Comparison of ENCODE assay signal across 9 cellular contexts in the genomic region with DNA sequence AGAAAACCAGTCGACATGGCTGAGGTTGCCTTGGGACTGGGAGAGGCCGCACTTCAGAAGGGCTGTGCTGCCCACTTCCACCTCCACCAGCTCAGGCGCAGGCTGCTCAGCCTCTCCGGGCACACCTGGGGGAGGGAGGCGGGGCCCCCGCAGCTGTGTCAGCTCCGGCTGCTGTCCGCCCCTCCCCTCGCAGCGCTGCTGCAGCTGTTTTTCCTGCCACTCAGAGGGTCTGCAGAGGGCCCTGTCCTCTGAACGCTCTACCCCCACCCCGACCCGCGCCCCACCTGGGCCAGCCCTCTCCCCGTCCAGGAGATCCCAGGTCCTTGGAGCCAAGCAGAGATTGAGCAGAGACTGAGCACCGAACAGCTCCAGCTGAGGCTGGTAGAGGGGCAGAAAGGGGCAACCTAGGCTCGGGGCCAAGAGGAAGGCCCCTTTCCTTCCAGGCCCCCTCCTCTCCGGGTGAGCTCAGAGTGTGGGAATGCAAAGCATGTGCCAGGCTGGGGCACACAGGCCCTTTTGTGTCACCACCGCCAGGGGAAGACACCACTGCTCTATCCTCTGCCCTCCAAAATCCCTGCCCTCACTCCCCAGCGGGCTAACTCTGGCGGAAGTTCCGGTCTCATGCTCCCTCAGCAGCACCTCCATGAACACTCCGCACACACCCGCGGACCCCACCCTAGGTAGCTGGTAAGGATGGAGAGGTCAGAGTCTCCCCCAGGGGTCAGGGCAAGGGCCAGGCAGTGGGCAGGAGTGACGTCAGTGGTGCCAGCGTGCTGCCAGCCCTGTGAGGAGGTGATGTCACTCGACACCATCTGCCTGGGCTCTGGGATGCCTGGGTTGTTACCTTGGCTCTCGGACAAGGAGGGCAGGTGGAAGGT. TPM values are rescaled to one million over a fixed set of nuclear protein-coding genes. Genes with fewer than 3 reads are reported as not detected.
DNase-seq lines count a peak whose midpoint lies in the region; ATAC-seq and TF ChIP-seq lines count a peak whose summit lies in the region.
"Had no signal": no experiment of that assay in that cellular context is flagged by ENCODE, and none has a peak within 500 bp of the region (broad histone marks: within the 10 kb centered on the region; RNA-seq: fewer than 3 reads in every experiment).

No MANE protein-coding gene starts in this region.

- H3K9me3 ChIP-seq in CD4-positive, CD25-positive, alpha-beta regulatory T cell (ENCODE audit: control insufficient read depth in 2 of 2, low read length in 2 of 2) = no peaks in the 10 kb centered on the region
- H3K9me3 ChIP-seq in liver (ENCODE audit: control insufficient read depth in 4 of 4, low read length in 3 of 4) = no peaks in the 10 kb centered on the region

- H3K4me3 ChIP-seq in CD4-positive, CD25-positive, alpha-beta regulatory T cell (ENCODE audit: low read depth, low read length) = peak overlapping the region; percentile 44
- H3K4me3 ChIP-seq in liver (ENCODE audit: low read depth in 1 of 3, low read length in 3 of 3) = peak overlapping the region; percentile 26 to 40 (median 26)

- H3K36me3 ChIP-seq in CD4-positive, CD25-positive, alpha-beta regulatory T cell (ENCODE audit: control insufficient read depth, insufficient read depth, low read length) = no peaks in the 10 kb centered on the region
- H3K36me3 ChIP-seq in liver (ENCODE audit: control insufficient read depth in 4 of 4, insufficient read depth in 3 of 4, low read depth in 1 of 4, low read length in 3 of 4) = no peaks in the 10 kb centered on the region

- H3K36me3 Mint-ChIP-seq in CD4-positive, CD25-positive, alpha-beta regulatory T cell = no peaks in the 10 kb centered on the region
- H3K36me3 Mint-ChIP-seq in chondrocyte (ENCODE audit: low read depth) = peaks cover 16% of the 10 kb centered on the region
- peaks cover 1 to 4% of the 10 kb centered on the region in 2 donors for H3K36me3 Mint-ChIP-seq in stimulated activated naive B cell treated with anti-CD40 and anti-IgM and Interleukin-4, amounts not matched to agents 10 μg/mL and 1 μg/mL and 100 μg/mL, for 72 hours

- 12% methylated on average over 29 of the region's 29 CpGs for WGBS in liver

- no peaks in the 10 kb centered on the region for H3K9me3 Mint-ChIP-seq in CD4-positive, CD25-positive, alpha-beta regulatory T cell
- no peaks in the 10 kb centered on the region for H3K9me3 Mint-ChIP-seq in chondrocyte (ENCODE audit: low read depth)
- H3K9me3 Mint-ChIP-seq in stimulated activated naive B cell treated with anti-CD40 and anti-IgM and Interleukin-4, amounts not matched to agents 10 μg/mL and 1 μg/mL and 100 μg/mL, for 72 hours = no peaks in the 10 kb centered on the region

- H3K27ac ChIP-seq in CD4-positive, CD25-positive, alpha-beta regulatory T cell (ENCODE audit: insufficient read depth, low read length, poor library complexity, severe bottlenecking) = no peak overlapping the region
- peak overlapping the region; percentile 9 to 40 for H3K27ac ChIP-seq in liver (ENCODE audit: low read depth in 1 of 2, low read length in 2 of 2)

- H3K9ac ChIP-seq in liver (ENCODE audit: low read depth in 1 of 2, low read length in 2 of 2) = no peak overlapping the region

- H3K27ac Mint-ChIP-seq in CD4-positive, CD25-positive, alpha-beta regulatory T cell = peak overlapping the region; percentile 46 to 87 (median 47)
- peak overlapping the region; percentile 83 for H3K27ac Mint-ChIP-seq in chondrocyte (ENCODE audit: unreplicated experiment)
- no peak overlapping the region for H3K27ac Mint-ChIP-seq in stimulated activated naive B cell treated with anti-CD40 and anti-IgM and Interleukin-4, amounts not matched to agents 10 μg/mL and 1 μg/mL and 100 μg/mL, for 72 hours

- no peaks in the 10 kb centered on the region for H3K27me3 ChIP-seq in CD4-positive, CD25-positive, alpha-beta regulatory T cell (ENCODE audit: control insufficient read depth, insufficient read depth, low read length)
- peaks cover 0 to 8% (median 2%) of the 10 kb centered on the region in 4 donors for H3K27me3 ChIP-seq in liver (ENCODE audit: control insufficient read depth in 4 of 4, insufficient read depth in 4 of 4, low read length in 3 of 4)

- peaks cover 0 to 40% (median 8%) of the 10 kb centered on the region in 4 donors for H3K4me1 Mint-ChIP-seq in CD4-positive, CD25-positive, alpha-beta regulatory T cell
- peaks cover 48% of the 10 kb centered on the region for H3K4me1 Mint-ChIP-seq in chondrocyte (ENCODE audit: low read depth)
- peaks cover 18 to 38% of the 10 kb centered on the region in 2 donors for H3K4me1 Mint-ChIP-seq in stimulated activated naive B cell treated with anti-CD40 and anti-IgM and Interleukin-4, amounts not matched to agents 10 μg/mL and 1 μg/mL and 100 μg/mL, for 72 hours

- DNase-seq in CD4-positive, CD25-positive, alpha-beta regulatory T cell = peak; percentile 45 to 81 (median 57)
- DNase-seq in T-helper 2 cell = peak in 3 of 5 experiments; percentile 36 to 56 (median 44)
- DNase-seq in chondrocyte (ENCODE audit: low spot score) = no peak
- DNase-seq in stimulated activated naive B cell treated with anti-CD40 and anti-IgM and Interleukin-4, amounts not matched to agents 10 μg/mL and 1 μg/mL and 100 μg/mL, for 72 hours = no peak
- DNase-seq in kidney glomerular epithelial cell (lab: John Stamatoyannopoulos, UW) = no peak

- peaks cover 46% of the 10 kb centered on the region for H3K4me1 ChIP-seq in CD4-positive, CD25-positive, alpha-beta regulatory T cell (ENCODE audit: control insufficient read depth, insufficient read depth, low read length, poor library complexity, severe bottlenecking)
- H3K4me1 ChIP-seq in liver (ENCODE audit: control insufficient read depth in 4 of 4, insufficient read depth in 4 of 4, low read length in 3 of 4) = peaks cover 8 to 20% (median 13%) of the 10 kb centered on the region in 4 donors

- peak overlapping the region; percentile 75 to 89 (median 82) for H3K4me3 Mint-ChIP-seq in CD4-positive, CD25-positive, alpha-beta regulatory T cell
- H3K4me3 Mint-ChIP-seq in chondrocyte (ENCODE audit: unreplicated experiment) = peak overlapping the region; percentile 80
- H3K4me3 Mint-ChIP-seq in stimulated activated naive B cell treated with anti-CD40 and anti-IgM and Interleukin-4, amounts not matched to agents 10 μg/mL and 1 μg/mL and 100 μg/mL, for 72 hours = peak overlapping the region; percentile 74 to 78

- peak; percentile 66 to 76 for ATAC-seq in CD4-positive, CD25-positive, alpha-beta regulatory T cell (ENCODE audit: low read depth in 2 of 2)
- ATAC-seq in HG02678 (IDR thresholded peaks at IDR 0.05; ENCODE audit: unreplicated experiment) (peak; percentile 48), GM18498 (IDR thresholded peaks at IDR 0.05; ENCODE audit: unreplicated experiment) (no peak)
- ATAC-seq in stimulated activated naive B cell treated with anti-CD40 and anti-IgM and Interleukin-4, amounts not matched to agents 10 μg/mL and 1 μg/mL and 100 μg/mL, for 72 hours (replicated peaks) = peak; percentile 57 to 60

- H3K27me3 Mint-ChIP-seq in CD4-positive, CD25-positive, alpha-beta regulatory T cell = peaks cover 23% of the 10 kb centered on the region
- no peaks in the 10 kb centered on the region for H3K27me3 Mint-ChIP-seq in chondrocyte (ENCODE audit: low read depth)
- peaks cover 35 to 63% of the 10 kb centered on the region in 2 donors for H3K27me3 Mint-ChIP-seq in stimulated activated naive B cell treated with anti-CD40 and anti-IgM and Interleukin-4, amounts not matched to agents 10 μg/mL and 1 μg/mL and 100 μg/mL, for 72 hours

- no peak for TF ChIP-seq RAD21 in liver (IDR thresholded peaks at IDR 0.05)

- TF ChIP-seq CTCF in chondrocyte (IDR thresholded peaks at IDR 0.05) = peak; percentile 62
- TF ChIP-seq CTCF in liver (IDR thresholded peaks at IDR 0.05; ENCODE audit: low read depth, low read length, missing input control) = no peak

TF ChIP-seq in liver, 16 proteins besides CTCF, POLR2A, EP300 and RAD21:
- TF ChIP-seq, protein P1, sequence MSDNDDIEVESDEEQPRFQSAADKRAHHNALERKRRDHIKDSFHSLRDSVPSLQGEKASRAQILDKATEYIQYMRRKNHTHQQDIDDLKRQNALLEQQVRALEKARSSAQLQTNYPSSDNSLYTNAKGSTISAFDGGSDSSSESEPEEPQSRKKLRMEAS (IDR thresholded peaks at IDR 0.05) = no peak
- TF ChIP-seq NR2F2 (IDR thresholded peaks at IDR 0.05) = peak; percentile 52

RNA-seq across cellular contexts. Expression of gene MCAM, which starts 1.6 kb away (rescaled TPM):
- total RNA-seq in CD4-positive, CD25-positive, alpha-beta regulatory T cell = 10.1 TPM
- polyA plus RNA-seq in CD4-positive, CD25-positive, alpha-beta regulatory T cell = 1 to 10 TPM in 3 of 4 donors, under 1 TPM in 1; 0.37 to 1.6 (median 1.5) TPM
- 170 to 527 TPM (median 509 TPM) in 3 replicates for total RNA-seq in chondrocyte
- total RNA-seq in liver = 10 to 100 TPM in 1 of 2 donors, 1 to 10 TPM in 1; 8.4 to 49.6 TPM
- polyA plus RNA-seq in liver = 10 to 100 TPM in 1 of 2 donors, 1 to 10 TPM in 1; 2.2 to 10.3 TPM

RNA-seq across cellular contexts. Expression of gene RNF26, which starts 18.9 kb away (rescaled TPM):
- 21.0 TPM for total RNA-seq in CD4-positive, CD25-positive, alpha-beta regulatory T cell
- 10 to 100 TPM; 27.5 to 38.3 (median 37.4) TPM for polyA plus RNA-seq in CD4-positive, CD25-positive, alpha-beta regulatory T cell
- 22.8 to 26.0 TPM (median 24.3 TPM) in 3 replicates for total RNA-seq in chondrocyte
- 1 to 10 TPM; 6.3 to 9.2 TPM for total RNA-seq in liver
- polyA plus RNA-seq in liver = 10 to 100 TPM; 13.0 to 19.1 TPM

RNA-seq across cellular contexts. Expression of gene C1QTNF5, which starts 25.3 kb away (rescaled TPM):
- total RNA-seq in CD4-positive, CD25-positive, alpha-beta regulatory T cell = not detected
- polyA plus RNA-seq in CD4-positive, CD25-positive, alpha-beta regulatory T cell = not detected
- total RNA-seq in chondrocyte (16.2 to 67.2 TPM (median 67.1 TPM) in 3 replicates), liver (1 to 10 TPM; 2.2 to 4.4 TPM)
- 1 to 10 TPM; 1.9 to 6.4 TPM for polyA plus RNA-seq in liver

RNA-seq across cellular contexts. Expression of gene MFRP, which starts 31.1 kb away (rescaled TPM):
- not detected for total RNA-seq in CD4-positive, CD25-positive, alpha-beta regulatory T cell
- not detected for polyA plus RNA-seq in CD4-positive, CD25-positive, alpha-beta regulatory T cell
- total RNA-seq in chondrocyte (not detected in 3 replicates), liver (not detected)
- not detected for polyA plus RNA-seq in liver
- total RNA-seq: pulmonary artery endothelial cell had no signal

Comparison
In these comparisons a context has a peak if more than half of its experiments do, and no peak if none do; other contexts are left out.
1. DNase-seq: peak in CD4-positive, CD25-positive, alpha-beta regulatory T cell (3 of 3) and T-helper 2 cell (3 of 5); none in chondrocyte (single experiment), stimulated activated naive B cell treated with anti-CD40 and anti-IgM and Interleukin-4, amounts not matched to agents 10 μg/mL and 1 μg/mL and 100 μg/mL, for 72 hours (single experiment) and kidney glomerular epithelial cell (single experiment).
2. Peak in every context shown above with its lines, with median percentiles within 50 percentile points of each other: H3K4me3 Mint-ChIP-seq.